Comparison of ENCODE assay signal across 34 cellular contexts in genomic region chr18:43785145-43785544, GRCh38.
"Had no signal": no experiment of that assay in that cellular context is flagged by ENCODE, and none has a peak within 500 bp of the region (broad histone marks: within the 10 kb centered on the region; RNA-seq: fewer than 3 reads in every experiment).

No MANE protein-coding gene starts in this region.

- DNase-seq: activated B cell treated with CpG ODN at 0.5 μM for 24 hours; activated CD4-positive, alpha-beta memory T cell treated with anti-CD3 and anti-CD28 coated beads for 36 hours; activated CD4-positive, alpha-beta T cell treated with anti-CD3 and anti-CD28 coated beads for 4 hours; activated CD4-positive, alpha-beta T cell treated with anti-CD3 and anti-CD28 coated beads, Interleukin-2, amount 10 ng/mL, durations not matched to agents 24 days and 14 days; activated CD4-positive, alpha-beta T cell treated with anti-CD3 and anti-CD28 coated beads, Interleukin-2, amount 50 U/mL, for 1 hour; activated CD4-positive, alpha-beta T cell treated with anti-CD3 and anti-CD28 coated beads, Interleukin-2, amount 50 U/mL, for 4 hours; activated CD4-positive, CD25-positive, alpha-beta regulatory T cell treated with anti-CD3 and anti-CD28 coated beads, Interleukin-2, amount 50 U/mL, for 72 hours; activated CD8-positive, alpha-beta memory T cell treated with anti-CD3 and anti-CD28 coated beads, Interleukin-2, amount 50 U/mL, for 4 hours; activated CD8-positive, alpha-beta T cell treated with anti-CD3 and anti-CD28 coated beads for 36 hours; activated effector memory CD4-positive, alpha-beta T cell treated with Interleukin-2 at 50 U/mL for 16 hours; activated gamma-delta T cell; activated naive CD4-positive, alpha-beta T cell treated with anti-CD3 and anti-CD28 coated beads, Interleukin-2, amount 10 ng/mL, durations not matched to agents 7 days and 5 days; activated naive CD4-positive, alpha-beta T cell treated with Interleukin-2 at 50 U/mL for 16 hours; activated naive CD8-positive, alpha-beta T cell treated with anti-CD3 and anti-CD28 coated beads, Interleukin-2, amount 10 ng/mL, durations not matched to agents 7 days and 5 days; activated naive CD8-positive, alpha-beta T cell treated with anti-CD3 and anti-CD28 coated beads, Interleukin-2, amount 50 U/mL, for 24 hours; activated T-cell treated with anti-CD3 and anti-CD28 coated beads for 4 hours; activated T-cell treated with anti-CD3 and anti-CD28 coated beads, Interleukin-2, amount 50 U/mL, for 1 hour; activated T-cell treated with anti-CD3 and anti-CD28 coated beads, Interleukin-2, amount 50 U/mL, for 48 hours; adrenal gland; amniotic stem cell; aorta; body of pancreas; brain microvascular endothelial cell; central memory CD4-positive, alpha-beta T cell; T-cell; T-helper 2 cell; T-helper 9 cell had no signal

- H3K36me3 ChIP-seq: adrenal gland, brain microvascular endothelial cell, breast epithelium had no signal

- H3K27me3 Mint-ChIP-seq: activated B cell treated with CpG ODN at 0.5 μM for 24 hours; activated CD4-positive, alpha-beta memory T cell treated with anti-CD3 and anti-CD28 coated beads for 36 hours; activated CD4-positive, alpha-beta T cell treated with anti-CD3 and anti-CD28 coated beads, Interleukin-2, amount 10 ng/mL, durations not matched to agents 24 days and 14 days; activated CD8-positive, alpha-beta T cell treated with anti-CD3 and anti-CD28 coated beads for 36 hours; activated naive CD4-positive, alpha-beta T cell treated with anti-CD3 and anti-CD28 coated beads, Interleukin-2, amount 10 ng/mL, durations not matched to agents 7 days and 5 days; activated naive CD4-positive, alpha-beta T cell treated with anti-CD3 and anti-CD28 coated beads, Interleukin-2, amount 50 U/mL, for 24 hours; activated naive CD8-positive, alpha-beta T cell; activated naive CD8-positive, alpha-beta T cell treated with anti-CD3 and anti-CD28 coated beads, Interleukin-2, amount 10 ng/mL, durations not matched to agents 7 days and 5 days; activated naive CD8-positive, alpha-beta T cell treated with anti-CD3 and anti-CD28 coated beads, Interleukin-2, amount 50 U/mL, for 24 hours; T-cell had no signal

- H3K27ac Mint-ChIP-seq: activated B cell treated with CpG ODN at 0.5 μM for 24 hours; activated CD4-positive, alpha-beta memory T cell treated with anti-CD3 and anti-CD28 coated beads for 36 hours; activated CD4-positive, alpha-beta T cell treated with anti-CD3 and anti-CD28 coated beads, Interleukin-2, amount 10 ng/mL, durations not matched to agents 24 days and 14 days; activated CD8-positive, alpha-beta T cell treated with anti-CD3 and anti-CD28 coated beads for 36 hours; activated naive CD4-positive, alpha-beta T cell treated with anti-CD3 and anti-CD28 coated beads, Interleukin-2, amount 10 ng/mL, durations not matched to agents 7 days and 5 days; activated naive CD4-positive, alpha-beta T cell treated with anti-CD3 and anti-CD28 coated beads, Interleukin-2, amount 50 U/mL, for 24 hours; activated naive CD8-positive, alpha-beta T cell; activated naive CD8-positive, alpha-beta T cell treated with anti-CD3 and anti-CD28 coated beads, Interleukin-2, amount 10 ng/mL, durations not matched to agents 7 days and 5 days; activated naive CD8-positive, alpha-beta T cell treated with anti-CD3 and anti-CD28 coated beads, Interleukin-2, amount 50 U/mL, for 24 hours; activated T-helper 2 cell treated with anti-CD3 and anti-CD28 coated beads, Interferon-gamma antibody, Interleukin-2, Interleukin-4, amounts not matched to agents 10 μg/mL and 5 μg/mL and 100 μg/mL, durations not matched to agents 14 hours and 24 hours and 36 hours; T-cell; T-helper 1 cell treated with Interleukin-12 subunit alpha and Interleukin-12 subunit beta and Interleukin-4 antibody, amounts not matched to agents 30 μg/mL and 1 μg/mL, for 36 hours; T-helper 2 cell treated with Interferon-gamma antibody and Interleukin-4, amounts not matched to agents 5 μg/mL and 100 μg/mL, for 36 hours had no signal

- H3K4me1 Mint-ChIP-seq: activated B cell treated with CpG ODN at 0.5 μM for 24 hours; activated CD4-positive, alpha-beta T cell treated with anti-CD3 and anti-CD28 coated beads, Interleukin-2, amount 10 ng/mL, durations not matched to agents 24 days and 14 days; activated naive CD4-positive, alpha-beta T cell treated with anti-CD3 and anti-CD28 coated beads, Interleukin-2, amount 10 ng/mL, durations not matched to agents 7 days and 5 days; activated naive CD4-positive, alpha-beta T cell treated with anti-CD3 and anti-CD28 coated beads, Interleukin-2, amount 50 U/mL, for 24 hours; activated naive CD8-positive, alpha-beta T cell treated with anti-CD3 and anti-CD28 coated beads, Interleukin-2, amount 10 ng/mL, durations not matched to agents 7 days and 5 days; activated naive CD8-positive, alpha-beta T cell treated with anti-CD3 and anti-CD28 coated beads, Interleukin-2, amount 50 U/mL, for 24 hours; T-cell had no signal

- ATAC-seq: activated CD8-positive, alpha-beta T cell treated with anti-CD3 and anti-CD28 coated beads for 36 hours; activated naive CD8-positive, alpha-beta T cell treated with anti-CD3 and anti-CD28 coated beads, Interleukin-2, amount 50 U/mL, for 24 hours; body of pancreas; T-cell had no signal

- H3K4me3 Mint-ChIP-seq: activated B cell treated with CpG ODN at 0.5 μM for 24 hours; activated CD4-positive, alpha-beta memory T cell treated with anti-CD3 and anti-CD28 coated beads for 36 hours; activated CD4-positive, alpha-beta T cell treated with anti-CD3 and anti-CD28 coated beads, Interleukin-2, amount 10 ng/mL, durations not matched to agents 24 days and 14 days; activated CD8-positive, alpha-beta T cell treated with anti-CD3 and anti-CD28 coated beads for 36 hours; activated naive CD4-positive, alpha-beta T cell treated with anti-CD3 and anti-CD28 coated beads, Interleukin-2, amount 10 ng/mL, durations not matched to agents 7 days and 5 days; activated naive CD4-positive, alpha-beta T cell treated with anti-CD3 and anti-CD28 coated beads, Interleukin-2, amount 50 U/mL, for 24 hours; activated naive CD8-positive, alpha-beta T cell; activated naive CD8-positive, alpha-beta T cell treated with anti-CD3 and anti-CD28 coated beads, Interleukin-2, amount 10 ng/mL, durations not matched to agents 7 days and 5 days; activated naive CD8-positive, alpha-beta T cell treated with anti-CD3 and anti-CD28 coated beads, Interleukin-2, amount 50 U/mL, for 24 hours; T-cell; T-helper 1 cell treated with Interleukin-12 subunit alpha and Interleukin-12 subunit beta and Interleukin-4 antibody, amounts not matched to agents 30 μg/mL and 1 μg/mL, for 36 hours; T-helper 2 cell treated with Interferon-gamma antibody and Interleukin-4, amounts not matched to agents 5 μg/mL and 100 μg/mL, for 36 hours had no signal

- H3K36me3 Mint-ChIP-seq: activated CD4-positive, alpha-beta memory T cell treated with anti-CD3 and anti-CD28 coated beads for 36 hours; activated naive CD4-positive, alpha-beta T cell treated with anti-CD3 and anti-CD28 coated beads, Interleukin-2, amount 10 ng/mL, durations not matched to agents 7 days and 5 days; activated naive CD4-positive, alpha-beta T cell treated with anti-CD3 and anti-CD28 coated beads, Interleukin-2, amount 50 U/mL, for 24 hours; activated naive CD8-positive, alpha-beta T cell; activated naive CD8-positive, alpha-beta T cell treated with anti-CD3 and anti-CD28 coated beads, Interleukin-2, amount 10 ng/mL, durations not matched to agents 7 days and 5 days; T-cell had no signal

- H3K9me3 ChIP-seq: adrenal gland, body of pancreas, breast epithelium had no signal

- H3K9me3 Mint-ChIP-seq: activated B cell treated with CpG ODN at 0.5 μM for 24 hours; activated CD4-positive, alpha-beta T cell treated with anti-CD3 and anti-CD28 coated beads, Interleukin-2, amount 10 ng/mL, durations not matched to agents 24 days and 14 days; activated CD8-positive, alpha-beta T cell treated with anti-CD3 and anti-CD28 coated beads for 36 hours; activated naive CD4-positive, alpha-beta T cell treated with anti-CD3 and anti-CD28 coated beads, Interleukin-2, amount 50 U/mL, for 24 hours; activated naive CD8-positive, alpha-beta T cell treated with anti-CD3 and anti-CD28 coated beads, Interleukin-2, amount 10 ng/mL, durations not matched to agents 7 days and 5 days; activated naive CD8-positive, alpha-beta T cell treated with anti-CD3 and anti-CD28 coated beads, Interleukin-2, amount 50 U/mL, for 24 hours; T-helper 1 cell treated with Interleukin-12 subunit alpha and Interleukin-12 subunit beta and Interleukin-4 antibody, amounts not matched to agents 30 μg/mL and 1 μg/mL, for 36 hours had no signal

- H3K27ac ChIP-seq: adrenal gland, body of pancreas, brain microvascular endothelial cell, breast epithelium, VCaP had no signal

- H3K4me3 ChIP-seq: adrenal gland, body of pancreas, breast epithelium had no signal

- H3K27me3 ChIP-seq: adrenal gland, body of pancreas, brain microvascular endothelial cell, breast epithelium had no signal

- H3K4me1 ChIP-seq: adrenal gland, body of pancreas, breast epithelium had no signal
